7 cellular contexts compared by ENCODE assay signal in genomic region chr6:131063028-131063763, GRCh38.
DNase-seq lines count a peak whose midpoint lies in the region; ATAC-seq and TF ChIP-seq lines count a peak whose summit lies in the region.

Gene EPB41L2, minus strand, starts transcription at chr6:131063245. Its CDS starts 106,760 bp downstream, at chr6:130956485.

- peak; percentile 73 for ATAC-seq in HG02678 (IDR thresholded peaks at IDR 0.05; ENCODE audit: unreplicated experiment)

- in situ Hi-C loops in GM13977 (cut with MboI; ENCODE audit: low pct_unique_long_range_greater_than_20kb, low sequenced_read_pairs, unreplicated experiment) = no loop called here

- TF ChIP-seq CTCF in GM13977 (IDR thresholded peaks at IDR 0.05; ENCODE audit: extremely low read depth, insufficient read depth, missing control alignments) = no peak

- DNase-seq in GM13977 (ENCODE audit: low spot score) (peak; percentile 91), NCI-H1436 treated with DMSO at 0.1 percent for 48 hours (lab: John Stamatoyannopoulos, UW) (peak; percentile 8), islet precursor cell (peak; percentile 96)
- DNase-seq in activated CD4-positive, CD25-positive, alpha-beta regulatory T cell treated with anti-CD3 and anti-CD28 coated beads, Interleukin-2, amount 50 U/mL, for 16 hours (ENCODE audit: low read depth, low spot score) = peak; percentile 21
- DNase-seq in central memory CD4-positive, alpha-beta T cell = peak; percentile 78
- DNase-seq in stimulated activated CD4-positive, alpha-beta T cell treated with anti-CD3 and anti-CD28 coated beads, Interleukin-12 subunit alpha, Interleukin-12 subunit beta, amount 100 ng/mL, for 48 hours (ENCODE audit: low read depth in 2 of 3, low spot score in 1 of 3) = peak; percentile 55 to 75 (median 59)

Comparison
In these comparisons a context has a peak if more than half of its experiments do, and no peak if none do; other contexts are left out.
1. Peak in every context shown above with its lines: DNase-seq and ATAC-seq.
2. DNase-seq: peak in every context shown above with its lines; median percentile 96 in islet precursor cell; 91 in GM13977; 78 in central memory CD4-positive, alpha-beta T cell; 59 in stimulated activated CD4-positive, alpha-beta T cell treated with anti-CD3 and anti-CD28 coated beads, Interleukin-12 subunit alpha, Interleukin-12 subunit beta, amount 100 ng/mL, for 48 hours; 21 in activated CD4-positive, CD25-positive, alpha-beta regulatory T cell treated with anti-CD3 and anti-CD28 coated beads, Interleukin-2, amount 50 U/mL, for 16 hours; 8 in NCI-H1436 treated with DMSO at 0.1 percent for 48 hours.